2 cellular contexts compared by ENCODE assay signal in the genomic region with DNA sequence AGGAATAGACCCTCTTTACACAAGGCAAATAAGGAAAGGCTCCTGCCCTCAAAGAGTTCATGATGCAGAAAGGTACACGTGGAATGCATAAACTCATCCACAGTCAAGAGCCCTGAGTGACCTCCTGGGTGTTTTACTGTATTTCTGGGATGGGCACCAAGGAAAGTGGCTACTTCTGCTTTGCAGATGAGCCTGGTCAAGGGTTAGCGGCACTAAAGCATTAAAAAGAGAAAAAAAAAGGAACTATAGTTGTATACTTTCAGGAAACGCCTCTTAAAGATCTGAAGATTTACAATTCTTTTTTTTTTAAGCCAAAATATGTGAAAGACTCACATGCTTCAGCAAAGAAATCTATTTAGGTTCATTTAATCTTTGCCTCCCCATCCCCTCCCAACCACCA.
TF ChIP-seq lines count a peak whose summit lies in the region.

No MANE protein-coding gene starts in this region.

TF ChIP-seq in SK-N-SH, 30 proteins besides CTCF, POLR2A, EP300 and RAD21 (continued from another document):
- TF ChIP-seq USF1 (IDR thresholded peaks at IDR 0.05; ENCODE audit: borderline replicate concordance, low read depth) = no peak
- no peak for TF ChIP-seq GATA2 (CRISPR knock-in tag; IDR thresholded peaks at IDR 0.05)
- no peak for TF ChIP-seq GABPA (IDR thresholded peaks at IDR 0.05; ENCODE audit: low read depth)
- TF ChIP-seq FOXJ3 (CRISPR knock-in tag; IDR thresholded peaks at IDR 0.05) = no peak
- TF ChIP-seq, protein P1, sequence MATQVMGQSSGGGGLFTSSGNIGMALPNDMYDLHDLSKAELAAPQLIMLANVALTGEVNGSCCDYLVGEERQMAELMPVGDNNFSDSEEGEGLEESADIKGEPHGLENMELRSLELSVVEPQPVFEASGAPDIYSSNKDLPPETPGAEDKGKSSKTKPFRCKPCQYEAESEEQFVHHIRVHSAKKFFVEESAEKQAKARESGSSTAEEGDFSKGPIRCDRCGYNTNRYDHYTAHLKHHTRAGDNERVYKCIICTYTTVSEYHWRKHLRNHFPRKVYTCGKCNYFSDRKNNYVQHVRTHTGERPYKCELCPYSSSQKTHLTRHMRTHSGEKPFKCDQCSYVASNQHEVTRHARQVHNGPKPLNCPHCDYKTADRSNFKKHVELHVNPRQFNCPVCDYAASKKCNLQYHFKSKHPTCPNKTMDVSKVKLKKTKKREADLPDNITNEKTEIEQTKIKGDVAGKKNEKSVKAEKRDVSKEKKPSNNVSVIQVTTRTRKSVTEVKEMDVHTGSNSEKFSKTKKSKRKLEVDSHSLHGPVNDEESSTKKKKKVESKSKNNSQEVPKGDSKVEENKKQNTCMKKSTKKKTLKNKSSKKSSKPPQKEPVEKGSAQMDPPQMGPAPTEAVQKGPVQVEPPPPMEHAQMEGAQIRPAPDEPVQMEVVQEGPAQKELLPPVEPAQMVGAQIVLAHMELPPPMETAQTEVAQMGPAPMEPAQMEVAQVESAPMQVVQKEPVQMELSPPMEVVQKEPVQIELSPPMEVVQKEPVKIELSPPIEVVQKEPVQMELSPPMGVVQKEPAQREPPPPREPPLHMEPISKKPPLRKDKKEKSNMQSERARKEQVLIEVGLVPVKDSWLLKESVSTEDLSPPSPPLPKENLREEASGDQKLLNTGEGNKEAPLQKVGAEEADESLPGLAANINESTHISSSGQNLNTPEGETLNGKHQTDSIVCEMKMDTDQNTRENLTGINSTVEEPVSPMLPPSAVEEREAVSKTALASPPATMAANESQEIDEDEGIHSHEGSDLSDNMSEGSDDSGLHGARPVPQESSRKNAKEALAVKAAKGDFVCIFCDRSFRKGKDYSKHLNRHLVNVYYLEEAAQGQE (IDR thresholded peaks at IDR 0.05; ENCODE audit: low read depth, low read length) = no peak
- TF ChIP-seq MXI1 (IDR thresholded peaks at IDR 0.05; ENCODE audit: low read depth, low read length) = no peak
- no peak for TF ChIP-seq NRF1 (IDR thresholded peaks at IDR 0.05; ENCODE audit: low read depth, low read length)
- no peak for TF ChIP-seq TCF12 (IDR thresholded peaks at IDR 0.05)
- TF ChIP-seq IRF3 (IDR thresholded peaks at IDR 0.05; ENCODE audit: low read depth, low read length) = no peak
- TF ChIP-seq RFX5 (IDR thresholded peaks at IDR 0.05; ENCODE audit: low read length) = no peak
- TF ChIP-seq, protein P2, sequence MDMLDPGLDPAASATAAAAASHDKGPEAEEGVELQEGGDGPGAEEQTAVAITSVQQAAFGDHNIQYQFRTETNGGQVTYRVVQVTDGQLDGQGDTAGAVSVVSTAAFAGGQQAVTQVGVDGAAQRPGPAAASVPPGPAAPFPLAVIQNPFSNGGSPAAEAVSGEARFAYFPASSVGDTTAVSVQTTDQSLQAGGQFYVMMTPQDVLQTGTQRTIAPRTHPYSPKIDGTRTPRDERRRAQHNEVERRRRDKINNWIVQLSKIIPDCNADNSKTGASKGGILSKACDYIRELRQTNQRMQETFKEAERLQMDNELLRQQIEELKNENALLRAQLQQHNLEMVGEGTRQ (IDR thresholded peaks at IDR 0.05; ENCODE audit: borderline replicate concordance, low read depth, low read length) = no peak

TF ChIP-seq in SK-N-SH treated with all-trans-retinoic acid at 6 μM for 48 hours, 23 proteins besides CTCF, POLR2A, EP300 and RAD21 (continued from another document):
- TF ChIP-seq, protein P3, sequence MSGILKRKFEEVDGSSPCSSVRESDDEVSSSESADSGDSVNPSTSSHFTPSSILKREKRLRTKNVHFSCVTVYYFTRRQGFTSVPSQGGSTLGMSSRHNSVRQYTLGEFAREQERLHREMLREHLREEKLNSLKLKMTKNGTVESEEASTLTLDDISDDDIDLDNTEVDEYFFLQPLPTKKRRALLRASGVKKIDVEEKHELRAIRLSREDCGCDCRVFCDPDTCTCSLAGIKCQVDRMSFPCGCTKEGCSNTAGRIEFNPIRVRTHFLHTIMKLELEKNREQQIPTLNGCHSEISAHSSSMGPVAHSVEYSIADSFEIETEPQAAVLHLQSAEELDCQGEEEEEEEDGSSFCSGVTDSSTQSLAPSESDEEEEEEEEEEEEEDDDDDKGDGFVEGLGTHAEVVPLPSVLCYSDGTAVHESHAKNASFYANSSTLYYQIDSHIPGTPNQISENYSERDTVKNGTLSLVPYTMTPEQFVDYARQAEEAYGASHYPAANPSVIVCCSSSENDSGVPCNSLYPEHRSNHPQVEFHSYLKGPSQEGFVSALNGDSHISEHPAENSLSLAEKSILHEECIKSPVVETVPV (CRISPR knock-in tag; IDR thresholded peaks at IDR 0.05) = no peak
- TF ChIP-seq ZNF8 (CRISPR knock-in tag; IDR thresholded peaks at IDR 0.05) = no peak
- no peak for TF ChIP-seq ZC3H10 (CRISPR knock-in tag; IDR thresholded peaks at IDR 0.05)
